Comparison of ENCODE assay signal across 5 cellular contexts in the genomic region with DNA sequence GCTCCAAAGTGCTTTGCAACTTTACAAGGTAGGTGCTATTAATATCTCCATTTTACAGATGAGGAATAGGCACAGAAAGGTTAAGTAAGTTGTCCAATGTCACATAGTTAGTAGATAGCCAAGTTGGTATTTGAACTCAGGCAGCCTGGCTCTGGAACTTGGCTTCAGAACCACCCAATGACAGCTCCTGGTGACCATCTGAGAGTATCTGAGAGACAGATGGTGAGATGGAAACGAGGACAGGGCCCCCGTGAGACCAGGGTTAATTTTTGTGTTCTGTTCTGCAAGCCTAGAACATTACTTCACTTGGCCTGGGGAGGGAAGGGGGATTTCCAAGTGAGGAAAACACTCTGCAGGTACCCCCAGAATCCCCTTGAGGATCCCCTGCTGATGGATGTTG. TPM values are rescaled to one million over a fixed set of nuclear protein-coding genes. Genes with fewer than 3 reads are reported as not detected.
"Had no signal": no experiment of that assay in that cellular context is flagged by ENCODE, and none has a peak within 500 bp of the region (broad histone marks: within the 10 kb centered on the region; RNA-seq: fewer than 3 reads in every experiment).

No MANE protein-coding gene starts in this region.

- DNase-seq: H9, HCEC 1CT, IMR-90 had no signal

RNA-seq across cellular contexts. Expression of gene TMEM132E, which starts 9.8 kb away (rescaled TPM):
- total RNA-seq: HT-29, IMR-90, K562 had no signal
